ENCODE assay signal across 2 cellular contexts in the genomic region with DNA sequence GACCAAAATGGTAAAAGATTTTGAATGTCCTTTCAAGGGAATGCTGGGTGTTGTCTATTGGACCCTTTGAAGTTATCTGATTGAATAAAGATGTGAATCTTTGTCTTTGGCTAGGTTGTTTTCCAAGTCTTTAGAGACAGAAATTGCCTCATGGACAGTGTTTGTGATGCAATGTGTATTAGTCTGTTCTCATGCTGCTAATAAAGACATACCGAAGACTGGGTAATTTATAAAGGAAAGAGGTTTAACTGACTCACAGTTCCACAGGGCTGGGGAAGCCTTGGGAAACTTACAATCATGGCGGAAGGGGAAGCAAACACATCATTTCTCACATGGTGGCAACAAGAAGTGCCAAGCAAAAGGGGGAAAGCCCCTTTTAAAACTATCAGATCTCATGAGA.
TF ChIP-seq lines count a peak whose summit lies in the region.

No MANE protein-coding gene starts in this region.

TF ChIP-seq in HepG2, 621 proteins besides CTCF, POLR2A, EP300 and RAD21 (continued from another document):
- TF ChIP-seq CEBPB (IDR thresholded peaks at IDR 0.05; ENCODE audit: borderline replicate concordance, low read depth, low read length), result peak; percentile 74
- TF ChIP-seq, protein P1, sequence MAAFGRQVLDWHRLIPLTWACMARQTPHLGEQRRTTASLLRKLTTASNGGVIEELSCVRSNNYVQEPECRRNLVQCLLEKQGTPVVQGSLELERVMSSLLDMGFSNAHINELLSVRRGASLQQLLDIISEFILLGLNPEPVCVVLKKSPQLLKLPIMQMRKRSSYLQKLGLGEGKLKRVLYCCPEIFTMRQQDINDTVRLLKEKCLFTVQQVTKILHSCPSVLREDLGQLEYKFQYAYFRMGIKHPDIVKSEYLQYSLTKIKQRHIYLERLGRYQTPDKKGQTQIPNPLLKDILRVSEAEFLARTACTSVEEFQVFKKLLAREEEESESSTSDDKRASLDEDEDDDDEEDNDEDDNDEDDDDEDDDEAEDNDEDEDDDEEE (CRISPR knock-in tag; IDR thresholded peaks at IDR 0.05), result no peak
- TF ChIP-seq CEBPG (CRISPR knock-in tag; IDR thresholded peaks at IDR 0.05), result peak; percentile 44
- TF ChIP-seq, protein P2, sequence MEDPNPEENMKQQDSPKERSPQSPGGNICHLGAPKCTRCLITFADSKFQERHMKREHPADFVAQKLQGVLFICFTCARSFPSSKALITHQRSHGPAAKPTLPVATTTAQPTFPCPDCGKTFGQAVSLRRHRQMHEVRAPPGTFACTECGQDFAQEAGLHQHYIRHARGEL (CRISPR knock-in tag; IDR thresholded peaks at IDR 0.05), result no peak
- no peak for TF ChIP-seq ZNF253 (CRISPR knock-in tag; IDR thresholded peaks at IDR 0.05; ENCODE audit: borderline replicate concordance)

TF ChIP-seq in SK-N-SH, 30 proteins besides CTCF, POLR2A, EP300 and RAD21 (continued from another document):
- TF ChIP-seq FOSL2 (IDR thresholded peaks at IDR 0.05; ENCODE audit: borderline replicate concordance, low read depth) (no peak), JUND (IDR thresholded peaks at IDR 0.05) (no peak)
